10 cellular contexts compared by ENCODE assay signal in the genomic region with DNA sequence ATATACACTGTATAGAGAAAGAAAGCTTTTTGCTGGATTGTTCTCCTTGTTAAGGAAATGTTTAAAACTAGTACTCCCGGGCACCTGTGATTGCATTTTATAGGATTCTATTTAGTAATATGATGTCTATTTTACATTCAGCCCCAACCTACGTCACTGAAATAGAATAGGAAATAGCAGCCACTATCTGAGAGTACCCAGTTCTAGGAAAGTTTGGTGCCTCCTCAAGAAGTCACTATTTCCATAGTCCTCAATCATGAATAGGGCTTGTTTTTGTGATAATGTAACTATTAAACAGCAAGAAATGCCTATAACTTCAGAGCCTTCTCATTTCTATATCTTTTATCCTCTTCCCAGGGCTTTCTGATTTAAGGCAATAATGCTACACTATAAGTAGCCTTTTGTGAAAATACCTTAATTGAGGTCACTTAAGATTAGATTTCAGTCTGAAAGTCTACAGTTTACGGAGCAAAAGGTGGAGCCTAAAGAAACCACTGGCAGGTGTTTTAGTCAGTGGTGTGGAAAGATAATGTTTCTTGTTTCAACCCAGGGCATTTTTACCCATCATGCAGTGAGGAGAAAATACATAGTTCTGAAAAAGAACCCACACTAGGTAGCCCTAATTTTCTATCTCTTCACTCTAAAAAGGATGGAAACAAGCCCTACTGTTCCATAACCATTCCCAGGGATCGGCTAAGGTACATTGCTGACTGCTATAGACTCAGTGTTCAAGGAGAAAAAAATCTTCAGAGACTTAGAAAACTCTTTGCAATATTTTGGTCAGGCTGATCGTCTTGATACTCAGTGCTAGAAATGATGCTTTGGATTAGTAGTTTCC. TPM values are rescaled to one million over a fixed set of nuclear protein-coding genes. Genes with fewer than 3 reads are reported as not detected.
DNase-seq lines count a peak whose midpoint lies in the region; ATAC-seq lines count a peak whose summit lies in the region.
"Had no signal": no experiment of that assay in that cellular context is flagged by ENCODE, and none has a peak within 500 bp of the region (broad histone marks: within the 10 kb centered on the region; RNA-seq: fewer than 3 reads in every experiment).

No MANE protein-coding gene starts in this region.

- DNase-seq in activated T-cell treated with anti-CD3 and anti-CD28 coated beads, Interleukin-2, amount 50 U/mL, for 4 hours: no peak
- DNase-seq in activated T-cell treated with anti-CD3 and anti-CD28 coated beads, Interleukin-2, amount 50 U/mL, for 1 hour: no peak
- no peak for DNase-seq in activated CD8-positive, alpha-beta T cell treated with anti-CD3 and anti-CD28 coated beads, Interleukin-2, amount 10 ng/mL, durations not matched to agents 7 days and 5 days
- DNase-seq in stimulated activated naive CD8-positive, alpha-beta T cell treated with anti-CD3 and anti-CD28 coated beads, Interleukin-15, amount 100 ng/mL, for 72 hours: no peak
- no peak for DNase-seq in left colon
- DNase-seq in NCI-H1092 (lab: John Stamatoyannopoulos, UW): no peak
- no peak for DNase-seq in mesenchymal stem cell
- DNase-seq: NCI-H2227 treated with DMSO at 0.1 percent for 48 hours had no signal

- intact Hi-C loops in left colon (cut with DNase I, micrococcal nuclease): no loop called here

- H3K9me3 Mint-ChIP-seq in activated T-cell treated with anti-CD3 and anti-CD28 coated beads, Interleukin-2, amount 50 U/mL, for 4 hours: no peaks in the 10 kb centered on the region
- H3K9me3 Mint-ChIP-seq in activated CD8-positive, alpha-beta T cell treated with anti-CD3 and anti-CD28 coated beads, Interleukin-2, amount 10 ng/mL, durations not matched to agents 7 days and 5 days (ENCODE audit: insufficient read depth): peaks cover 9% of the 10 kb centered on the region
- peaks cover 9 to 14% of the 10 kb centered on the region in 2 donors for H3K9me3 Mint-ChIP-seq in stimulated activated naive CD8-positive, alpha-beta T cell treated with anti-CD3 and anti-CD28 coated beads, Interleukin-15, amount 100 ng/mL, for 72 hours

- no peak overlapping the region for H2BK15ac ChIP-seq in mesenchymal stem cell (ENCODE audit: low read depth, poor library complexity, severe bottlenecking)

- POLR2A ChIA-PET in activated CD8-positive, alpha-beta T cell treated with anti-CD3 and anti-CD28 coated beads, Interleukin-2, amount 10 ng/mL, durations not matched to agents 7 days and 5 days (lab: Charles Lee): no interaction called here

- no peak overlapping the region for H2BK5ac ChIP-seq in mesenchymal stem cell (ENCODE audit: low read depth, low read length, poor library complexity, severe bottlenecking)

- H3K9ac ChIP-seq in mesenchymal stem cell (ENCODE audit: low read length): no peak overlapping the region

- peak; percentile 45 to 62 for ATAC-seq in activated T-cell treated with anti-CD3 and anti-CD28 coated beads, Interleukin-2, amount 50 U/mL, for 4 hours
- ATAC-seq in HG03103 (IDR thresholded peaks at IDR 0.05; ENCODE audit: low read depth, unreplicated experiment): peak; percentile 48
- peak; percentile 45 for ATAC-seq in activated CD8-positive, alpha-beta T cell treated with anti-CD3 and anti-CD28 coated beads, Interleukin-2, amount 10 ng/mL, durations not matched to agents 7 days and 5 days
- peak; percentile 71 for ATAC-seq in stimulated activated naive CD8-positive, alpha-beta T cell treated with anti-CD3 and anti-CD28 coated beads, Interleukin-15, amount 100 ng/mL, for 72 hours
- no peak for ATAC-seq in left colon

- peak overlapping the region; percentile 46 for H3K4me3 Mint-ChIP-seq in activated T-cell treated with anti-CD3 and anti-CD28 coated beads, Interleukin-2, amount 50 U/mL, for 4 hours
- no peak overlapping the region for H3K4me3 Mint-ChIP-seq in activated CD8-positive, alpha-beta T cell treated with anti-CD3 and anti-CD28 coated beads, Interleukin-2, amount 10 ng/mL, durations not matched to agents 7 days and 5 days
- peak overlapping the region; percentile 19 to 69 for H3K4me3 Mint-ChIP-seq in stimulated activated naive CD8-positive, alpha-beta T cell treated with anti-CD3 and anti-CD28 coated beads, Interleukin-15, amount 100 ng/mL, for 72 hours

- CTCF ChIA-PET in activated CD8-positive, alpha-beta T cell treated with anti-CD3 and anti-CD28 coated beads, Interleukin-2, amount 10 ng/mL, durations not matched to agents 7 days and 5 days (lab: Charles Lee): no interaction called here

- no peak overlapping the region for H3K18ac ChIP-seq in mesenchymal stem cell (ENCODE audit: low read depth in 1 of 2, low read length in 2 of 2)

- H3K79me1 ChIP-seq in mesenchymal stem cell (replicated peaks; ENCODE audit: low read length, poor library complexity, severe bottlenecking): peaks cover 11% of the 10 kb centered on the region

- H2AK5ac ChIP-seq in mesenchymal stem cell (ENCODE audit: low read length, severe bottlenecking): no peak overlapping the region

- H3K36me3 ChIP-seq in mesenchymal stem cell (ENCODE audit: control insufficient read depth in 1 of 2, insufficient read depth in 2 of 2, low read depth in 1 of 2, low read length in 2 of 2): peaks cover 5 to 28% of the 10 kb centered on the region in 2 experiments

- no peak overlapping the region for H2BK120ac ChIP-seq in mesenchymal stem cell (ENCODE audit: low read depth, low read length)

- peaks cover 12% of the 10 kb centered on the region for H3K36me3 Mint-ChIP-seq in activated T-cell treated with anti-CD3 and anti-CD28 coated beads, Interleukin-2, amount 50 U/mL, for 4 hours (ENCODE audit: insufficient read depth)
- peaks cover 21% of the 10 kb centered on the region for H3K36me3 Mint-ChIP-seq in activated CD8-positive, alpha-beta T cell treated with anti-CD3 and anti-CD28 coated beads, Interleukin-2, amount 10 ng/mL, durations not matched to agents 7 days and 5 days (ENCODE audit: low read depth)

- no peak overlapping the region for H3K23ac ChIP-seq in mesenchymal stem cell (ENCODE audit: low read length in 2 of 2)

- H3K9me3 ChIP-seq in mesenchymal stem cell (ENCODE audit: control insufficient read depth, low read length): no peaks in the 10 kb centered on the region

- H3K4me1 ChIP-seq in mesenchymal stem cell (ENCODE audit: control insufficient read depth, insufficient read depth, low read depth, low read length): no peaks in the 10 kb centered on the region

- no peak overlapping the region for H2BK12ac ChIP-seq in mesenchymal stem cell (ENCODE audit: low read length in 2 of 2)

- no peak overlapping the region for H3K4me3 ChIP-seq in mesenchymal stem cell (ENCODE audit: insufficient read depth in 1 of 2, low read depth in 1 of 2, low read length in 2 of 2)

- no peak overlapping the region for H4K91ac ChIP-seq in mesenchymal stem cell (ENCODE audit: low read length)

- H3K14ac ChIP-seq in mesenchymal stem cell (ENCODE audit: low read length in 2 of 2): no peak overlapping the region

- 100% methylated on average over 2 of the region's 5 CpGs for WGBS in mesenchymal stem cell

- no peak overlapping the region for H3K27ac ChIP-seq in mesenchymal stem cell (ENCODE audit: low read length, poor library complexity, severe bottlenecking)

- H3K27me3 ChIP-seq in mesenchymal stem cell (ENCODE audit: control insufficient read depth in 1 of 2, insufficient read depth in 1 of 2, low read length in 2 of 2): no peaks in the 10 kb centered on the region

- H2AFZ ChIP-seq in mesenchymal stem cell (ENCODE audit: low read depth, low read length): no peak overlapping the region

- H3K4me2 ChIP-seq in mesenchymal stem cell (ENCODE audit: low read length, poor library complexity, severe bottlenecking): no peak overlapping the region

- H3K4ac ChIP-seq in mesenchymal stem cell (ENCODE audit: low read depth in 1 of 2, low read length in 2 of 2): no peak overlapping the region

- H3K27me3 Mint-ChIP-seq in activated T-cell treated with anti-CD3 and anti-CD28 coated beads, Interleukin-2, amount 50 U/mL, for 4 hours (ENCODE audit: low read depth): no peaks in the 10 kb centered on the region
- H3K27me3 Mint-ChIP-seq in activated CD8-positive, alpha-beta T cell treated with anti-CD3 and anti-CD28 coated beads, Interleukin-2, amount 10 ng/mL, durations not matched to agents 7 days and 5 days (ENCODE audit: low read depth): no peaks in the 10 kb centered on the region
- H3K27me3 Mint-ChIP-seq in stimulated activated naive CD8-positive, alpha-beta T cell treated with anti-CD3 and anti-CD28 coated beads, Interleukin-15, amount 100 ng/mL, for 72 hours: no peaks in the 10 kb centered on the region

- H3K4me1 Mint-ChIP-seq in activated T-cell treated with anti-CD3 and anti-CD28 coated beads, Interleukin-2, amount 50 U/mL, for 4 hours (ENCODE audit: low read depth): peaks cover 82% of the 10 kb centered on the region
- H3K4me1 Mint-ChIP-seq in activated CD8-positive, alpha-beta T cell treated with anti-CD3 and anti-CD28 coated beads, Interleukin-2, amount 10 ng/mL, durations not matched to agents 7 days and 5 days (ENCODE audit: low read depth): peaks cover 59% of the 10 kb centered on the region
- H3K4me1 Mint-ChIP-seq in stimulated activated naive CD8-positive, alpha-beta T cell treated with anti-CD3 and anti-CD28 coated beads, Interleukin-15, amount 100 ng/mL, for 72 hours: peaks cover 96% of the 10 kb centered on the region

- H4K8ac ChIP-seq in mesenchymal stem cell (ENCODE audit: low read length): no peak overlapping the region

- peak overlapping the region; percentile 73 for H3K27ac Mint-ChIP-seq in activated CD8-positive, alpha-beta T cell treated with anti-CD3 and anti-CD28 coated beads, Interleukin-2, amount 10 ng/mL, durations not matched to agents 7 days and 5 days
- H3K27ac Mint-ChIP-seq in stimulated activated naive CD8-positive, alpha-beta T cell treated with anti-CD3 and anti-CD28 coated beads, Interleukin-15, amount 100 ng/mL, for 72 hours: peak overlapping the region; percentile 95 to 99

RNA-seq across cellular contexts. Expression of a gene that starts 38.7 kb away (rescaled TPM):
- total RNA-seq in activated T-cell treated with anti-CD3 and anti-CD28 coated beads, Interleukin-2, amount 50 U/mL, for 4 hours: 10 to 100 TPM; 16.7 to 22.6 (median 20.9) TPM
- 10 to 100 TPM; 17.3 to 22.1 TPM for total RNA-seq in activated CD8-positive, alpha-beta T cell treated with anti-CD3 and anti-CD28 coated beads, Interleukin-2, amount 10 ng/mL, durations not matched to agents 7 days and 5 days
- total RNA-seq in left colon: 1 to 10 TPM in 1 of 2 donors, under 1 TPM in 1; 0.73 to 1.2 TPM
- polyA plus RNA-seq in mesenchymal stem cell (2013, experiment 1 of 2): 0.07 TPM
- polyA plus RNA-seq in mesenchymal stem cell (2013, experiment 2 of 2): not detected
- total RNA-seq: HT-29 had no signal

Comparison
In these comparisons a context has a peak if more than half of its experiments do, and no peak if none do; other contexts are left out.
1. RNA of a gene that starts 38.7 kb away (total RNA-seq): 17.3 to 22.1 TPM in activated CD8-positive, alpha-beta T cell treated with anti-CD3 and anti-CD28 coated beads, Interleukin-2, amount 10 ng/mL, durations not matched to agents 7 days and 5 days and 16.7 to 22.6 TPM in activated T-cell treated with anti-CD3 and anti-CD28 coated beads, Interleukin-2, amount 50 U/mL, for 4 hours; 0.73 to 1.2 TPM in left colon; every median in the first group is over 4 times any median in the second.